In genomic region chr22:30635273-30636225, GRCh38 we compare ENCODE assay signal across 8 cellular contexts. TPM values are rescaled to one million over a fixed set of nuclear protein-coding genes. Genes with fewer than 3 reads are reported as not detected.
DNase-seq lines count a peak whose midpoint lies in the region; TF ChIP-seq lines count a peak whose summit lies in the region.

A gene with protein sequence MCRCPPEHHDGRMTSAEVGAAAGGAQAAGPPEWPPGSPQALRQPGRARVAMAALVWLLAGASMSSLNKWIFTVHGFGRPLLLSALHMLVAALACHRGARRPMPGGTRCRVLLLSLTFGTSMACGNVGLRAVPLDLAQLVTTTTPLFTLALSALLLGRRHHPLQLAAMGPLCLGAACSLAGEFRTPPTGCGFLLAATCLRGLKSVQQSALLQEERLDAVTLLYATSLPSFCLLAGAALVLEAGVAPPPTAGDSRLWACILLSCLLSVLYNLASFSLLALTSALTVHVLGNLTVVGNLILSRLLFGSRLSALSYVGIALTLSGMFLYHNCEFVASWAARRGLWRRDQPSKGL (plus strand): TSS chr22:30635781. CDS start chr22:30636451, 670 bp downstream.

- 0 out of 2 replicates have a peak, but pooled peaks cover 6% of the 10 kb centered on the region for H3F3A ChIP-seq in MM.1S (ENCODE audit: insufficient read depth, low read length)

- H3K36me3 ChIP-seq in H7 (replicated peaks; ENCODE audit: control insufficient read depth, insufficient read depth, low read length) (no peaks in the 10 kb centered on the region), MM.1S (replicated peaks; ENCODE audit: insufficient read depth, low read length) (no peaks in the 10 kb centered on the region), SJSA1 (peaks cover 3% of the 10 kb centered on the region; the same call in 1 of the 2 replicates)

- H3K27ac ChIP-seq in MM.1S (ENCODE audit: low read length), result no peak within 1 kb of the TSS
- peak within 1 kb of the TSS; percentile 44 for H3K27ac ChIP-seq in SJSA1
- peak within 1 kb of the TSS; percentile 97 for H3K27ac ChIP-seq in temporal lobe (ENCODE audit: low read depth, low read length)

- H3K4me2 ChIP-seq in MM.1S (ENCODE audit: low read depth, low read length), result peak within 1 kb of the TSS; percentile 100

- peaks cover 27% of the 10 kb centered on the region for H3K4me1 Mint-ChIP-seq in activated naive CD4-positive, alpha-beta T cell treated with anti-CD3 and anti-CD28 coated beads, Interleukin-2, amount 10 ng/mL, durations not matched to agents 7 days and 5 days

- no peaks in the 10 kb centered on the region for H3K79me2 ChIP-seq in MM.1S (ENCODE audit: low read length)

- H3K9me3 ChIP-seq in MM.1S (replicated peaks; ENCODE audit: insufficient read depth, low read length), result no peaks in the 10 kb centered on the region
- no peaks in the 10 kb centered on the region for H3K9me3 ChIP-seq in SJSA1 (replicated peaks)

- H3K27ac Mint-ChIP-seq in activated naive CD4-positive, alpha-beta T cell treated with anti-CD3 and anti-CD28 coated beads, Interleukin-2, amount 10 ng/mL, durations not matched to agents 7 days and 5 days, result peak within 1 kb of the TSS; percentile 92

- H3K9me3 Mint-ChIP-seq in activated naive CD4-positive, alpha-beta T cell treated with anti-CD3 and anti-CD28 coated beads, Interleukin-2, amount 10 ng/mL, durations not matched to agents 7 days and 5 days, result no peaks in the 10 kb centered on the region

- H3K4me3 Mint-ChIP-seq in activated naive CD4-positive, alpha-beta T cell treated with anti-CD3 and anti-CD28 coated beads, Interleukin-2, amount 10 ng/mL, durations not matched to agents 7 days and 5 days, result peak within 1 kb of the TSS; percentile 77

- H3K9me2 ChIP-seq in MM.1S (replicated peaks; ENCODE audit: insufficient read depth, low read length), result no peaks in the 10 kb centered on the region

- H3K4me3 ChIP-seq in H7 (ENCODE audit: insufficient read depth, low read depth, low read length), result peak within 1 kb of the TSS; percentile 70
- peak within 1 kb of the TSS; percentile 71 for H3K4me3 ChIP-seq in MM.1S (ENCODE audit: low read length)
- peak within 1 kb of the TSS; percentile 57 for H3K4me3 ChIP-seq in SJSA1

- peak; percentile 7; the same call in 1 of the 2 replicates for TF ChIP-seq CTCF in MM.1S (IDR thresholded peaks at IDR 0.05; ENCODE audit: low read length)

- no peaks in the 10 kb centered on the region for H3K36me3 Mint-ChIP-seq in activated naive CD4-positive, alpha-beta T cell treated with anti-CD3 and anti-CD28 coated beads, Interleukin-2, amount 10 ng/mL, durations not matched to agents 7 days and 5 days

- peak within 1 kb of the TSS; percentile 77; the same call in 1 of the 2 replicates for H3K9ac ChIP-seq in MM.1S (ENCODE audit: low read length)

- peak within 1 kb of the TSS; percentile 92 for H2AFZ ChIP-seq in MM.1S (ENCODE audit: low read length)

- peak; percentile 73 for DNase-seq in GDM1 (lab: John Stamatoyannopoulos, UW)
- DNase-seq in H7, result peak; percentile 99
- peak; percentile 85 for DNase-seq in MM.1S
- peak; percentile 72 to 96 for DNase-seq in SJSA1 (ENCODE audit: low read depth in 1 of 2, low spot score in 2 of 2)
- DNase-seq in activated naive CD4-positive, alpha-beta T cell treated with anti-CD3 and anti-CD28 coated beads, Interleukin-2, amount 10 ng/mL, durations not matched to agents 7 days and 5 days, result peak; percentile 96
- DNase-seq in germinal center (ENCODE audit: low spot score), result peak; percentile 98
- DNase-seq in occipital lobe (lab: John Stamatoyannopoulos, UW), result peak; percentile 95

- peaks cover 3% of the 10 kb centered on the region; the same call in 1 of the 2 replicates for H3K27me3 ChIP-seq in H7 (ENCODE audit: control insufficient read depth, insufficient read depth, low read length)
- no peaks in the 10 kb centered on the region for H3K27me3 ChIP-seq in MM.1S (replicated peaks; ENCODE audit: insufficient read depth, low read length)
- no peaks in the 10 kb centered on the region for H3K27me3 ChIP-seq in SJSA1 (replicated peaks)

- H3K4me1 ChIP-seq in MM.1S (ENCODE audit: low read length), result peaks cover 15% of the 10 kb centered on the region
- peaks cover 27% of the 10 kb centered on the region for H3K4me1 ChIP-seq in SJSA1 (replicated peaks)

- CTCF ChIA-PET in activated naive CD4-positive, alpha-beta T cell treated with anti-CD3 and anti-CD28 coated beads, Interleukin-2, amount 10 ng/mL, durations not matched to agents 7 days and 5 days (lab: Charles Lee), result interaction anchor here (0.6 to 4.8 kb wide), 21 partner anchors 9 to 234 kb away, joined by 3 to 190 read pairs (median 5); partner anchors contain the start of genes DUSP18, OSBP2 and TCN2

- H3K27me3 Mint-ChIP-seq in activated naive CD4-positive, alpha-beta T cell treated with anti-CD3 and anti-CD28 coated beads, Interleukin-2, amount 10 ng/mL, durations not matched to agents 7 days and 5 days, result no peaks in the 10 kb centered on the region

- no peaks in the 10 kb centered on the region for H4K20me1 ChIP-seq in MM.1S (ENCODE audit: insufficient read depth, low read length)

RNA-seq across cellular contexts. Expression of the gene that starts here (rescaled TPM):
- total RNA-seq in H7 (2014; rRNA removed; shearing (Covaris generic)), result 5.1 and 6.5 TPM in 2 replicates
- total RNA-seq in SJSA1 (2014; rRNA removed; shearing (Covaris generic)), result 6.7 and 6.9 TPM in 2 replicates
- total RNA-seq in occipital lobe, result 5.5 TPM
- total RNA-seq in temporal lobe, result 3.9 TPM
